Comparison of ENCODE assay signal across 8 cellular contexts in the genomic region with DNA sequence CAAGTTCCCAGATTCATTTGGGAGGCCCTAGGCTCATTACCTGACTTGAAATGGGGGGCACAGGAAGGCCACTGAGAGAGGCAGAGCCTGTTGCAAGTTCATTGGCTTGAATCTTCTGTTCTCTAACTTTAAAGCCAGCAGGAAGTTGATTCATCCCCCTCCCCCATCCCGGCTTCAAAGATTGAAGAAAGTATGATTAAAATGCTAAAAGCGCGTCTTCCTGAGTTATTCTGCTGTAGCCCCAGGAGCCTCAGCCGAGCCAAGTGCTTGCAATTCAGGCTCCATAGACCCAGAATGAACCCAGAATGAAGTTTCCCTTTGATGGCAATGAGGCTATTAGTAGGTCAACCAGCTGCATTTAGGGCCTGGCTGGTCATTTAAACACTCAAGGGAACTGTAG. TPM values are rescaled to one million over a fixed set of nuclear protein-coding genes. Genes with fewer than 3 reads are reported as not detected.
DNase-seq lines count a peak whose midpoint lies in the region; ATAC-seq, FAIRE-seq and TF ChIP-seq lines count a peak whose summit lies in the region.

No MANE protein-coding gene starts in this region.

- H3K4me2 ChIP-seq in SK-N-SH = peak overlapping the region; percentile 50

- DNase-seq in CD8-positive, alpha-beta T cell = peak in 6 of 7 experiments; percentile 14 to 61 (median 38)
- DNase-seq in SK-N-SH (no peak), naive B cell (no peak), kidney (no peak), NCI-H69 (lab: John Stamatoyannopoulos, UW) (no peak), NCI-H2029 (lab: John Stamatoyannopoulos, UW) (no peak)
- DNase-seq in central memory CD8-positive, alpha-beta T cell (ENCODE audit: low spot score in 2 of 2) = no peak

- TF ChIP-seq EP300 in SK-N-SH (IDR thresholded peaks at IDR 0.05; ENCODE audit: borderline replicate concordance in 1 of 2, low read depth in 1 of 2, low read length in 1 of 2) = peak in 1 of 2 experiments; percentile 30; a peak in 1 of 4 replicates

- peaks cover 27% of the 10 kb centered on the region for H3K79me2 ChIP-seq in SK-N-SH (ENCODE audit: insufficient read depth)

- peaks cover 21% of the 10 kb centered on the region for H3K4me1 Mint-ChIP-seq in CD8-positive, alpha-beta T cell (ENCODE audit: low read depth)
- H3K4me1 Mint-ChIP-seq in central memory CD8-positive, alpha-beta T cell = peaks cover 14% of the 10 kb centered on the region
- peaks cover 7 to 12% (median 8%) of the 10 kb centered on the region in 3 donors for H3K4me1 Mint-ChIP-seq in naive B cell

- H3K27ac ChIP-seq in CD8-positive, alpha-beta T cell (ENCODE audit: low read depth, low read length) = no peak overlapping the region
- peak overlapping the region; percentile 44 to 78; a peak in 3 of 4 replicates for H3K27ac ChIP-seq in SK-N-SH (ENCODE audit: low read depth in 2 of 2, low read length in 1 of 2)
- no peak overlapping the region for H3K27ac ChIP-seq in kidney (ENCODE audit: low read depth in 2 of 2, low read length in 2 of 2)

- H3K4me3 ChIP-seq in CD8-positive, alpha-beta T cell (ENCODE audit: low read depth, low read length) = peak overlapping the region; percentile 2
- 0 out of 4 replicates have a peak overlapping the region, but pooled peaks of 1 of the 2 experiments have one; percentile 17 for H3K4me3 ChIP-seq in SK-N-SH (ENCODE audit: low read depth in 2 of 2, low read length in 1 of 2)
- H3K4me3 ChIP-seq in kidney (ENCODE audit: low read length in 2 of 2) = no peak overlapping the region

- FAIRE-seq in kidney (lab: Jason Lieb, UNC) = no peak

- H3K9me3 ChIP-seq in CD8-positive, alpha-beta T cell (ENCODE audit: low read length) = no peaks in the 10 kb centered on the region
- H3K9me3 ChIP-seq in SK-N-SH (no peaks in the 10 kb centered on the region), kidney (ENCODE audit: control insufficient read depth in 1 of 2, low read length in 2 of 2) (no peaks in the 10 kb centered on the region)

- intact Hi-C loops in CD8-positive, alpha-beta T cell (cut with DNase I, micrococcal nuclease) = no loop called here
- intact Hi-C loops in kidney (cut with DNase I) = no loop called here

- POLR2A ChIA-PET in CD8-positive, alpha-beta T cell (lab: Charles Lee) = interaction anchor here (1.1 to 1.3 kb wide), 2 partner anchors 10 to 13 kb away, joined by 3 to 4 read pairs; no protein-coding TSS in a partner anchor
- POLR2A ChIA-PET in SK-N-SH (lab: Yijun Ruan, JAX) = no interaction called here

- no peak for TF ChIP-seq RAD21 in SK-N-SH (IDR thresholded peaks at IDR 0.05; ENCODE audit: low read length)

- ATAC-seq in CD8-positive, alpha-beta T cell = peak; percentile 34
- ATAC-seq in central memory CD8-positive, alpha-beta T cell (replicated peaks; ENCODE audit: extremely low read depth, poor library complexity, severe bottlenecking) = no peak
- no peak for ATAC-seq in naive B cell (ENCODE audit: low read depth in 2 of 2)
- no peak for ATAC-seq in HG03095 (IDR thresholded peaks at IDR 0.05; ENCODE audit: unreplicated experiment)

- no peaks in the 10 kb centered on the region for H4K20me1 ChIP-seq in SK-N-SH (ENCODE audit: insufficient read depth)

- H3K9me3 Mint-ChIP-seq in CD8-positive, alpha-beta T cell = no peaks in the 10 kb centered on the region
- no peaks in the 10 kb centered on the region for H3K9me3 Mint-ChIP-seq in central memory CD8-positive, alpha-beta T cell
- H3K9me3 Mint-ChIP-seq in naive B cell = peaks cover 0 to 2% (median 0%) of the 10 kb centered on the region in 7 donors

- no peak overlapping the region; the same call in 1 of the 2 replicates for H3K9ac ChIP-seq in SK-N-SH
- H3K9ac ChIP-seq in kidney (ENCODE audit: low read length in 2 of 2) = no peak overlapping the region

- peaks cover 16% of the 10 kb centered on the region for H3F3A ChIP-seq in SK-N-SH (replicated peaks; ENCODE audit: insufficient read depth)

- H3K36me3 Mint-ChIP-seq in CD8-positive, alpha-beta T cell = no peaks in the 10 kb centered on the region
- H3K36me3 Mint-ChIP-seq in central memory CD8-positive, alpha-beta T cell (ENCODE audit: insufficient read depth) = peaks cover 12% of the 10 kb centered on the region
- H3K36me3 Mint-ChIP-seq in naive B cell = no peaks in the 10 kb centered on the region

- no peaks in the 10 kb centered on the region for H3K36me3 ChIP-seq in CD8-positive, alpha-beta T cell (ENCODE audit: insufficient read depth, low read length)
- H3K36me3 ChIP-seq in SK-N-SH (replicated peaks in 1 of 2; ENCODE audit: control insufficient read depth in 1 of 2, insufficient read depth in 2 of 2, low read length in 1 of 2) = no peaks in the 10 kb centered on the region
- no peaks in the 10 kb centered on the region for H3K36me3 ChIP-seq in kidney (ENCODE audit: control insufficient read depth in 1 of 2, insufficient read depth in 2 of 2, low read length in 2 of 2)

- no peak for TF ChIP-seq CTCF in CD8-positive, alpha-beta T cell (IDR thresholded peaks at IDR 0.05)
- TF ChIP-seq CTCF in SK-N-SH (IDR thresholded peaks at IDR 0.05) = no peak
- no peak for TF ChIP-seq CTCF in kidney (IDR thresholded peaks at IDR 0.05; ENCODE audit: borderline replicate concordance, extremely low read depth, insufficient read depth)

- H3K27ac Mint-ChIP-seq in CD8-positive, alpha-beta T cell = peak overlapping the region; percentile 76
- H3K27ac Mint-ChIP-seq in central memory CD8-positive, alpha-beta T cell (ENCODE audit: low read depth) = peak overlapping the region; percentile 51
- peak overlapping the region in 2 of 6 donors; percentile 13 to 38 for H3K27ac Mint-ChIP-seq in naive B cell

- 0% methylated on average over 4 of the region's 4 CpGs for WGBS in SK-N-SH (ENCODE audit: low lambda C conversion rate)

- peak overlapping the region; percentile 63 for H3K4me3 Mint-ChIP-seq in CD8-positive, alpha-beta T cell
- H3K4me3 Mint-ChIP-seq in central memory CD8-positive, alpha-beta T cell = peak overlapping the region; percentile 61
- H3K4me3 Mint-ChIP-seq in naive B cell = peak overlapping the region in 5 of 8 donors; percentile 15 to 51 (median 37)

- H3K27me3 ChIP-seq in CD8-positive, alpha-beta T cell (ENCODE audit: insufficient read depth, low read length) = no peaks in the 10 kb centered on the region
- no peaks in the 10 kb centered on the region for H3K27me3 ChIP-seq in SK-N-SH (ENCODE audit: insufficient read depth)

- no peaks in the 10 kb centered on the region for H3K9me2 ChIP-seq in SK-N-SH

- H3K27me3 Mint-ChIP-seq in CD8-positive, alpha-beta T cell (ENCODE audit: low read depth) = no peaks in the 10 kb centered on the region
- H3K27me3 Mint-ChIP-seq in central memory CD8-positive, alpha-beta T cell = no peaks in the 10 kb centered on the region
- H3K27me3 Mint-ChIP-seq in naive B cell = no peaks in the 10 kb centered on the region

- H3K4me1 ChIP-seq in CD8-positive, alpha-beta T cell (ENCODE audit: insufficient read depth, low read length) = peaks cover 8% of the 10 kb centered on the region
- H3K4me1 ChIP-seq in SK-N-SH (ENCODE audit: control insufficient read depth in 1 of 2, insufficient read depth in 2 of 2, low read depth in 1 of 2, low read length in 1 of 2) = peaks cover 0 to 43% of the 10 kb centered on the region in 2 experiments; a peak in 2 of 4 replicates
- no peaks in the 10 kb centered on the region for H3K4me1 ChIP-seq in kidney (ENCODE audit: control insufficient read depth in 1 of 2, insufficient read depth in 1 of 2, low read depth in 1 of 2, low read length in 2 of 2)

- H2AFZ ChIP-seq in SK-N-SH (ENCODE audit: low read depth) = peak overlapping the region; percentile 21; the same call in 1 of the 2 replicates

- CTCF ChIA-PET in CD8-positive, alpha-beta T cell (lab: Charles Lee) = interaction anchor here (1.1 kb wide), 1 partner anchor 54 kb away, joined by 3 read pairs; no protein-coding TSS in a partner anchor
- CTCF ChIA-PET in SK-N-SH (lab: Yijun Ruan, JAX) = no interaction called here

TF ChIP-seq in SK-N-SH, 30 proteins besides CTCF, POLR2A, EP300 and RAD21 (continues in another document):
- TF ChIP-seq NFIC (IDR thresholded peaks at IDR 0.05; ENCODE audit: borderline replicate concordance) = peak; percentile 32; the same call in 1 of the 2 replicates
- peak; percentile 34; the same call in 1 of the 2 replicates for TF ChIP-seq FOSL2 (IDR thresholded peaks at IDR 0.05; ENCODE audit: borderline replicate concordance, low read depth)
- no peak for TF ChIP-seq MEF2A (IDR thresholded peaks at IDR 0.05; ENCODE audit: borderline replicate concordance, low read depth)
- TF ChIP-seq POLR2AphosphoS5 (IDR thresholded peaks at IDR 0.05; ENCODE audit: low read depth, low read length) = 0 out of 2 replicates have a peak, but pooled peaks have one; percentile 14
- TF ChIP-seq, protein P1, sequence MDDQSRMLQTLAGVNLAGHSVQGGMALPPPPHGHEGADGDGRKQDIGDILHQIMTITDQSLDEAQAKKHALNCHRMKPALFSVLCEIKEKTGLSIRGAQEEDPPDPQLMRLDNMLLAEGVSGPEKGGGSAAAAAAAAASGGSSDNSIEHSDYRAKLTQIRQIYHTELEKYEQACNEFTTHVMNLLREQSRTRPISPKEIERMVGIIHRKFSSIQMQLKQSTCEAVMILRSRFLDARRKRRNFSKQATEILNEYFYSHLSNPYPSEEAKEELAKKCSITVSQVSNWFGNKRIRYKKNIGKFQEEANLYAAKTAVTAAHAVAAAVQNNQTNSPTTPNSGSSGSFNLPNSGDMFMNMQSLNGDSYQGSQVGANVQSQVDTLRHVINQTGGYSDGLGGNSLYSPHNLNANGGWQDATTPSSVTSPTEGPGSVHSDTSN (IDR thresholded peaks at IDR 0.05) = peak; percentile 33; the same call in 1 of the 2 replicates
- 0 out of 2 replicates have a peak, but pooled peaks have one; percentile 22 for TF ChIP-seq ELF1 (IDR thresholded peaks at IDR 0.05)
- peak; percentile 58 for TF ChIP-seq JUND (IDR thresholded peaks at IDR 0.05)
- TF ChIP-seq GABPA (IDR thresholded peaks at IDR 0.05; ENCODE audit: low read depth) = 0 out of 2 replicates have a peak, but pooled peaks have one; percentile 13

RNA-seq across cellular contexts. Expression of a gene that starts 14.7 kb away (rescaled TPM):
- total RNA-seq in CD8-positive, alpha-beta T cell = 1 to 10 TPM; 9.4 to 9.7 TPM
- polyA plus RNA-seq in SK-N-SH (2012; rRNA removed) (6.2 and 6.5 TPM in 2 replicates), naive B cell (ENCODE audit: low read depth in 6 of 6) (1 to 10 TPM in 3 of 6 donors, under 1 TPM in 3; 0.88 to 2.4 (median 1.0) TPM), kidney (ENCODE audit: insufficient read depth, low read depth, low replicate concordance) (2.0 TPM)
- polyA plus RNA-seq in SK-N-SH (2012; cell fraction: cytosol; rRNA removed) = 4.1 and 6.3 TPM in 2 replicates
- 5.3 and 5.9 TPM in 2 replicates for polyA plus RNA-seq in SK-N-SH (2012; cell fraction: nucleus; rRNA removed)
- total RNA-seq in kidney = 9.0 TPM

RNA-seq across cellular contexts. Expression of a gene that starts 43.0 kb away (rescaled TPM):
- total RNA-seq in CD8-positive, alpha-beta T cell = 1 to 10 TPM in 1 of 2 experiments, under 1 TPM in 1; 0.50 to 1.1 TPM
- polyA plus RNA-seq in SK-N-SH (2012; rRNA removed) = 2.3 and 4.3 TPM in 2 replicates
- 2.2 and 2.4 TPM in 2 replicates for polyA plus RNA-seq in SK-N-SH (2012; cell fraction: cytosol; rRNA removed)
- polyA plus RNA-seq in SK-N-SH (2012; cell fraction: nucleus; rRNA removed) = 6.9 and 10.7 TPM in 2 replicates
- 1 to 10 TPM in 1 of 6 donors, under 1 TPM in 3, not detected in 2; 0.28 to 1.0 (median 0.57) TPM for polyA plus RNA-seq in naive B cell (ENCODE audit: low read depth in 6 of 6)
- 6.3 TPM for total RNA-seq in kidney
- 1.4 TPM for polyA plus RNA-seq in kidney (ENCODE audit: insufficient read depth, low read depth, low replicate concordance)

Comparison
In these comparisons a context has a peak if more than half of its experiments do, and no peak if none do; other contexts are left out.
1. DNase-seq: peak in CD8-positive, alpha-beta T cell (6 of 7); none in SK-N-SH (single experiment), central memory CD8-positive, alpha-beta T cell (0 of 2), naive B cell (single experiment), kidney (single experiment), NCI-H69 (single experiment) and NCI-H2029 (single experiment).
2. H3K27ac ChIP-seq: peak in SK-N-SH (2 of 2); none in CD8-positive, alpha-beta T cell (single experiment) and kidney (0 of 2).
3. Peak in every context shown above with its lines, with median percentiles within 50 percentile points of each other: H3K4me3 Mint-ChIP-seq.